In genomic region chr14:103294091-103294490, GRCh38 we compare ENCODE assay signal across 32 cellular contexts.
"Had no signal": no experiment of that assay in that cellular context is flagged by ENCODE, and none has a peak within 500 bp of the region (broad histone marks: within the 10 kb centered on the region; RNA-seq: fewer than 3 reads in every experiment).

No MANE protein-coding gene starts in this region.

- H3K27me3 ChIP-seq: brain microvascular endothelial cell had no signal

- DNase-seq: activated CD4-positive, alpha-beta memory T cell treated with anti-CD3 and anti-CD28 coated beads, Interleukin-2, amount 10 ng/mL, durations not matched to agents 7 days and 5 days; activated CD4-positive, alpha-beta T cell treated with anti-CD3 and anti-CD28 coated beads for 1 hour; activated CD4-positive, alpha-beta T cell treated with anti-CD3 and anti-CD28 coated beads for 48 hours; activated CD4-positive, CD25-positive, alpha-beta regulatory T cell; activated CD8-positive, alpha-beta memory T cell treated with anti-CD3 and anti-CD28 coated beads for 24 hours; activated CD8-positive, alpha-beta memory T cell treated with anti-CD3 and anti-CD28 coated beads, Interleukin-2, amount 10 ng/mL, durations not matched to agents 7 days and 5 days; activated CD8-positive, alpha-beta memory T cell treated with anti-CD3 and anti-CD28 coated beads, Interleukin-2, amount 50 U/mL, for 48 hours; activated effector memory CD4-positive, alpha-beta T cell treated with anti-CD3 and anti-CD28 coated beads, Interleukin-2, amount 50 U/mL, for 16 hours; activated naive CD4-positive, alpha-beta T cell treated with Interleukin-2 at 50 U/mL for 16 hours; activated naive CD8-positive, alpha-beta T cell treated with anti-CD3 and anti-CD28 coated beads for 36 hours; activated T-cell treated with anti-CD3 and anti-CD28 coated beads, Interleukin-2, amount 50 U/mL, for 48 hours; amniotic stem cell; brain microvascular endothelial cell; central memory CD4-positive, alpha-beta T cell; Karpas-422; KBM-7; NCI-H1105; NCI-H1417 treated with DMSO at 0.1 percent for 48 hours; NCI-H187 treated with DMSO at 0.1 percent for 48 hours; NCI-H2081; NCI-H2171 treated with DMSO at 0.1 percent for 48 hours; NCI-H226; NCI-H446 treated with DMSO at 0.1 percent for 48 hours; NCI-H524; NCI-H69; NCI-H82; SHP77; SJCRH30; T-cell; T-helper 17 cell had no signal

- H3K4me3 Mint-ChIP-seq: activated CD4-positive, alpha-beta memory T cell treated with anti-CD3 and anti-CD28 coated beads, Interleukin-2, amount 10 ng/mL, durations not matched to agents 7 days and 5 days; activated CD8-positive, alpha-beta memory T cell treated with anti-CD3 and anti-CD28 coated beads, Interleukin-2, amount 10 ng/mL, durations not matched to agents 7 days and 5 days; activated naive CD8-positive, alpha-beta T cell treated with anti-CD3 and anti-CD28 coated beads for 36 hours; T-cell; T-helper 17 cell had no signal

- H3K9me3 Mint-ChIP-seq: activated CD4-positive, alpha-beta memory T cell treated with anti-CD3 and anti-CD28 coated beads, Interleukin-2, amount 10 ng/mL, durations not matched to agents 7 days and 5 days; activated naive CD8-positive, alpha-beta T cell treated with anti-CD3 and anti-CD28 coated beads for 36 hours; T-cell had no signal

- H3K4me1 Mint-ChIP-seq: activated CD4-positive, alpha-beta memory T cell treated with anti-CD3 and anti-CD28 coated beads, Interleukin-2, amount 10 ng/mL, durations not matched to agents 7 days and 5 days; activated CD8-positive, alpha-beta memory T cell treated with anti-CD3 and anti-CD28 coated beads, Interleukin-2, amount 10 ng/mL, durations not matched to agents 7 days and 5 days; activated naive CD8-positive, alpha-beta T cell treated with anti-CD3 and anti-CD28 coated beads for 36 hours had no signal

- H3K4me1 ChIP-seq: SJCRH30 had no signal

- H3K27ac ChIP-seq: brain microvascular endothelial cell, SJCRH30, SK-N-MC, VCaP had no signal

- H3K36me3 ChIP-seq: brain microvascular endothelial cell, SJCRH30 had no signal

- H3K27ac Mint-ChIP-seq: activated CD4-positive, alpha-beta memory T cell treated with anti-CD3 and anti-CD28 coated beads, Interleukin-2, amount 10 ng/mL, durations not matched to agents 7 days and 5 days; activated CD8-positive, alpha-beta memory T cell treated with anti-CD3 and anti-CD28 coated beads, Interleukin-2, amount 10 ng/mL, durations not matched to agents 7 days and 5 days; activated naive CD8-positive, alpha-beta T cell treated with anti-CD3 and anti-CD28 coated beads for 36 hours; T-cell; T-helper 17 cell had no signal

- H3K9me3 ChIP-seq: SJCRH30 had no signal

- ATAC-seq: activated CD8-positive, alpha-beta memory T cell treated with anti-CD3 and anti-CD28 coated beads, Interleukin-2, amount 10 ng/mL, durations not matched to agents 7 days and 5 days; T-cell; T-helper 17 cell had no signal

- H3K36me3 Mint-ChIP-seq: activated CD8-positive, alpha-beta memory T cell treated with anti-CD3 and anti-CD28 coated beads, Interleukin-2, amount 10 ng/mL, durations not matched to agents 7 days and 5 days; activated naive CD8-positive, alpha-beta T cell treated with anti-CD3 and anti-CD28 coated beads for 36 hours; T-cell had no signal

- H3K4me3 ChIP-seq: SJCRH30, SK-N-MC had no signal
